Comparison of ENCODE assay signal across 1 cellular context in the genomic region with DNA sequence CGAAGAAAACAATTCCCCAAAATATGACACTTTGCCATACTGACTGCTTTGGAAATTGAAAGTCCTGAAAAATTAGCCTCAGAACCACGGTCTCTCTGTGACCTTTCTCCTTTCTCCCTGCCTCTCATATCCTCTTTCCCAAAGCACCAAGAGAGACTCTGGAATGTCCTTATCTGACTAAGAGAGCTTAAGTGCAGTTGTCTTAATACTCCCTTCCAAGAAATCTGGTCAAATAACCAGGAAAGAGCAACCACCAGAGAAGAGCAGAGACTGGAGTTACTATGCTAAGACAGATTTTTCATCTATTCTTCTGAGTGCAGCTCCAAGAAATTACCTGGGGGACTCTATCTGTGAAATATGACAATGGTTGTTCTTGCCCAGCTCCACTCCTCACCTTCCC.
A peak's percentile ranks its signal among the peaks of the same experiment; 100 is the strongest.
TF ChIP-seq lines count a peak whose summit lies in the region.

No MANE protein-coding gene starts in this region.

TF ChIP-seq in K562, 482 proteins besides CTCF, POLR2A, EP300 and RAD21:
- TF ChIP-seq CBFA2T3 (IDR thresholded peaks at IDR 0.05), result no peak
- no peak for TF ChIP-seq ZNF79 (CRISPR knock-in tag; IDR thresholded peaks at IDR 0.05; ENCODE audit: low read depth)
- no peak for TF ChIP-seq ID3 (CRISPR knock-in tag; IDR thresholded peaks at IDR 0.05)
- 0 out of 2 replicates have a peak, but pooled peaks have one; percentile 28 for TF ChIP-seq ID3 (tag; IDR thresholded peaks at IDR 0.05)
- TF ChIP-seq HDAC1 (IDR thresholded peaks at IDR 0.05), result peak in 1 of 2 experiments; percentile 68; a peak in 2 of 4 replicates
- TF ChIP-seq ARID1B (IDR thresholded peaks at IDR 0.05), result 0 out of 2 replicates have a peak, but pooled peaks have one; percentile 17
- TF ChIP-seq KDM1A (IDR thresholded peaks at IDR 0.05), result peak; percentile 31 to 77; a peak in 2 of 4 replicates
- TF ChIP-seq FOSL1 (tag; conservative IDR thresholded peaks at IDR 0.05), result no peak
- 0 out of 2 replicates have a peak, but pooled peaks have one; percentile 26 for TF ChIP-seq HDAC2 (IDR thresholded peaks at IDR 0.05)
- TF ChIP-seq GATA2 (CRISPR knock-in tag; IDR thresholded peaks at IDR 0.05), result no peak
- no peak for TF ChIP-seq SIRT6 (IDR thresholded peaks at IDR 0.05; ENCODE audit: low read depth, low read length)
- TF ChIP-seq MYNN (IDR thresholded peaks at IDR 0.05), result no peak
- TF ChIP-seq MYNN (CRISPR knock-in tag; IDR thresholded peaks at IDR 0.05), result no peak
- TF ChIP-seq SOX6 (IDR thresholded peaks at IDR 0.05), result peak; percentile 47; the same call in 1 of the 2 replicates
- TF ChIP-seq DMBX1 (CRISPR knock-in tag; IDR thresholded peaks at IDR 0.05; ENCODE audit: borderline replicate concordance), result no peak
- TF ChIP-seq RCOR1 (IDR thresholded peaks at IDR 0.05; ENCODE audit: borderline replicate concordance in 1 of 2, low read depth in 2 of 2, low read length in 2 of 2), result peak in 1 of 2 experiments; percentile 80; a peak in 2 of 4 replicates
- TF ChIP-seq CXXC5 (CRISPR knock-in tag; IDR thresholded peaks at IDR 0.05), result 0 out of 2 replicates have a peak, but pooled peaks have one; percentile 9
